In the genomic region with DNA sequence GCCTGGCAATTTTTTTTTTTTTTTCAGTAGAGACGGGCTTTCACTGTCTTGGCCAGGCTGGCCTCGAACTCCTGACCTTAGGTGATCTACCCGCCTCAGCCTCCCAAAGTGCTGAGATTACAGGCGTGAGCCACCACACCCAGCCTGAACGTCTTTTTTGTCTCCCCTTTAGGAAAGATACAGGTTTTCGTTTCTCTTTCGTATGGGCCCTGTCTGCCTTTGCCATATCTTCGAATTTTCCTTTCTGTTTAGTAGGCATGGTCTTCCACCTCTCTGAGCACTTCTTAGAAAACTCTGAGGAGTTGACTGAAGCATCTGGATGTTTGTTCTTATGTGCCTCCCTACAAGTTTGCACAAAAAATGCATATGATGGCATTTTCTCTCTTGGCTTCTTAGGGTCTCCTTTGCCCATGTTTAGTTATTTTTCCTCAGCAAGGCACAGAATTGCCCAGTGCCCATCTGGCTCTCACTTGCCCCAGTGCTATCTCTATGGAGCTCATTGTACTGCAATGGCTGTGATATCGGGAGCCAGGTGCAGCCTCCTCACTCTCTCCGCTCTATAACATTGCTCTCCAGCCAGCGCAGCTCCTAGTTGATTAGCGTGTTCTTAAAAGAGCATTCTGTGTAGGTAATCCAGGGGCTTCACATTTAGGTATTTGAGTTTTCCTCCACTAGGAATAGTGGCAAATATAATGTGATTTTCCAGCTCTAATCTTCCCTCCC, we compare ENCODE assay signal across 1 cellular context.
TF ChIP-seq lines count a peak whose summit lies in the region.

No MANE protein-coding gene starts in this region.

TF ChIP-seq in HepG2, 621 proteins besides CTCF, POLR2A, EP300 and RAD21 (continues in another document):
- TF ChIP-seq TBL1XR1 (IDR thresholded peaks at IDR 0.05; ENCODE audit: borderline replicate concordance, low read length, partially characterized antibody), result no peak
- TF ChIP-seq ZKSCAN5 (CRISPR knock-in tag; IDR thresholded peaks at IDR 0.05), result no peak
- TF ChIP-seq ZNF670 (CRISPR knock-in tag; IDR thresholded peaks at IDR 0.05; ENCODE audit: borderline replicate concordance), result no peak
- TF ChIP-seq, protein P1, sequence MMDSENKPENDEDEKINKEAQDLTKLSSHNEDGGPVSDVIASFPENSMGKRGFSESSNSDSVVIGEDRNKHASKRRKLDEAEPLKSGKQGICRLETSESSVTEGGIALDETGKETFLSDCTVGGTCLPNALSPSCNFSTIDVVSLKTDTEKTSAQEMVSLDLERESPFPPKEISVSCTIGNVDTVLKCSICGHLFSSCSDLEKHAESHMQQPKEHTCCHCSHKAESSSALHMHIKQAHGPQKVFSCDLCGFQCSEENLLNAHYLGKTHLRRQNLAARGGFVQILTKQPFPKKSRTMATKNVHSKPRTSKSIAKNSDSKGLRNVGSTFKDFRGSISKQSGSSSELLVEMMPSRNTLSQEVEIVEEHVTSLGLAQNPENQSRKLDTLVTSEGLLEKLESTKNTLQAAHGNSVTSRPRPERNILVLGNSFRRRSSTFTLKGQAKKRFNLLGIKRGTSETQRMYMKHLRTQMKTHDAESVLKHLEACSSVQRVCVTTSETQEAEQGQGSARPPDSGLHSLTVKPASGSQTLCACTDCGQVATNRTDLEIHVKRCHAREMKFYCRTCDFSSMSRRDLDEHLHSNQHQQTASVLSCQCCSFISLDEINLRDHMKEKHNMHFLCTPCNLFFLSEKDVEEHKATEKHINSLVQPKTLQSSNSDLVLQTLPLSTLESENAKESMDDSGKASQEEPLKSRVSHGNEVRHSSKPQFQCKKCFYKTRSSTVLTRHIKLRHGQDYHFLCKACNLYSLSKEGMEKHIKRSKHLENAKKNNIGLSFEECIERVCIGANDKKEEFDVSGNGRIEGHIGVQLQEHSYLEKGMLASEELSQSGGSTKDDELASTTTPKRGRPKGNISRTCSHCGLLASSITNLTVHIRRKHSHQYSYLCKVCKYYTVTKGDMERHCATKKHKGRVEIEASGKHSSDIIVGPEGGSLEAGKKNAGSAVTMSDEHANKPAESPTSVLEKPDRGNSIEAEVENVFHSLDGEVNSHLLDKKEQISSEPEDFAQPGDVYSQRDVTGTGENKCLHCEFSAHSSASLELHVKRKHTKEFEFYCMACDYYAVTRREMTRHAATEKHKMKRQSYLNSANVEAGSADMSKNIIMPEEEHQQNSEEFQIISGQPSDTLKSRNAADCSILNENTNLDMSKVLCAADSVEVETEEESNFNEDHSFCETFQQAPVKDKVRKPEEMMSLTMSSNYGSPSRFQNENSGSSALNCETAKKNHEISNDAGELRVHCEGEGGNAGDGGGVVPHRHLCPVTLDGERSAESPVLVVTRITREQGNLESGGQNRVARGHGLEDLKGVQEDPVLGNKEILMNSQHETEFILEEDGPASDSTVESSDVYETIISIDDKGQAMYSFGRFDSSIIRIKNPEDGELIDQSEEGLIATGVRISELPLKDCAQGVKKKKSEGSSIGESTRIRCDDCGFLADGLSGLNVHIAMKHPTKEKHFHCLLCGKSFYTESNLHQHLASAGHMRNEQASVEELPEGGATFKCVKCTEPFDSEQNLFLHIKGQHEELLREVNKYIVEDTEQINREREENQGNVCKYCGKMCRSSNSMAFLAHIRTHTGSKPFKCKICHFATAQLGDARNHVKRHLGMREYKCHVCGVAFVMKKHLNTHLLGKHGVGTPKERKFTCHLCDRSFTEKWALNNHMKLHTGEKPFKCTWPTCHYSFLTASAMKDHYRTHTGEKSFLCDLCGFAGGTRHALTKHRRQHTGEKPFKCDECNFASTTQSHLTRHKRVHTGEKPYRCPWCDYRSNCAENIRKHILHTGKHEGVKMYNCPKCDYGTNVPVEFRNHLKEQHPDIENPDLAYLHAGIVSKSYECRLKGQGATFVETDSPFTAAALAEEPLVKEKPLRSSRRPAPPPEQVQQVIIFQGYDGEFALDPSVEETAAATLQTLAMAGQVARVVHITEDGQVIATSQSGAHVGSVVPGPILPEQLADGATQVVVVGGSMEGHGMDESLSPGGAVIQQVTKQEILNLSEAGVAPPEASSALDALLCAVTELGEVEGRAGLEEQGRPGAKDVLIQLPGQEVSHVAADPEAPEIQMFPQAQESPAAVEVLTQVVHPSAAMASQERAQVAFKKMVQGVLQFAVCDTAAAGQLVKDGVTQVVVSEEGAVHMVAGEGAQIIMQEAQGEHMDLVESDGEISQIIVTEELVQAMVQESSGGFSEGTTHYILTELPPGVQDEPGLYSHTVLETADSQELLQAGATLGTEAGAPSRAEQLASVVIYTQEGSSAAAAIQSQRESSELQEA (CRISPR knock-in tag; IDR thresholded peaks at IDR 0.05; ENCODE audit: not compliant biosample characterization), result peak; percentile 16
- TF ChIP-seq PCBP2 (optimal IDR thresholded peaks at IDR 0.05; ENCODE audit: low read depth, low read length, poor library complexity, severe bottlenecking), result no peak
- TF ChIP-seq NPAS2 (CRISPR knock-in tag; IDR thresholded peaks at IDR 0.05; ENCODE audit: borderline replicate concordance), result no peak
- TF ChIP-seq EHMT2 (IDR thresholded peaks at IDR 0.05; ENCODE audit: borderline replicate concordance, low read depth, low read length), result no peak
- no peak for TF ChIP-seq ZMYM4 (CRISPR knock-in tag; IDR thresholded peaks at IDR 0.05)
- TF ChIP-seq RFX1 (IDR thresholded peaks at IDR 0.05), result no peak
- 0 out of 2 replicates have a peak, but pooled peaks have one; percentile 47 for TF ChIP-seq ZSCAN25 (CRISPR knock-in tag; IDR thresholded peaks at IDR 0.05)
- no peak for TF ChIP-seq ZNF562 (CRISPR knock-in tag; IDR thresholded peaks at IDR 0.05; ENCODE audit: borderline replicate concordance)
- no peak for TF ChIP-seq ZNF143 (CRISPR knock-in tag; IDR thresholded peaks at IDR 0.05)
- TF ChIP-seq PHF8 (CRISPR knock-in tag; IDR thresholded peaks at IDR 0.05), result no peak
- no peak for TF ChIP-seq ZNF441 (CRISPR knock-in tag; IDR thresholded peaks at IDR 0.05; ENCODE audit: borderline replicate concordance)
- no peak for TF ChIP-seq MBNL3 (CRISPR knock-in tag; conservative IDR thresholded peaks at IDR 0.05)
- TF ChIP-seq, protein P2, sequence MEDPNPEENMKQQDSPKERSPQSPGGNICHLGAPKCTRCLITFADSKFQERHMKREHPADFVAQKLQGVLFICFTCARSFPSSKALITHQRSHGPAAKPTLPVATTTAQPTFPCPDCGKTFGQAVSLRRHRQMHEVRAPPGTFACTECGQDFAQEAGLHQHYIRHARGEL (CRISPR knock-in tag; IDR thresholded peaks at IDR 0.05), result no peak
- TF ChIP-seq HOXA7 (CRISPR knock-in tag; IDR thresholded peaks at IDR 0.05), result no peak
- no peak for TF ChIP-seq ZNF207 (IDR thresholded peaks at IDR 0.05; ENCODE audit: borderline replicate concordance)
- TF ChIP-seq, protein P3, sequence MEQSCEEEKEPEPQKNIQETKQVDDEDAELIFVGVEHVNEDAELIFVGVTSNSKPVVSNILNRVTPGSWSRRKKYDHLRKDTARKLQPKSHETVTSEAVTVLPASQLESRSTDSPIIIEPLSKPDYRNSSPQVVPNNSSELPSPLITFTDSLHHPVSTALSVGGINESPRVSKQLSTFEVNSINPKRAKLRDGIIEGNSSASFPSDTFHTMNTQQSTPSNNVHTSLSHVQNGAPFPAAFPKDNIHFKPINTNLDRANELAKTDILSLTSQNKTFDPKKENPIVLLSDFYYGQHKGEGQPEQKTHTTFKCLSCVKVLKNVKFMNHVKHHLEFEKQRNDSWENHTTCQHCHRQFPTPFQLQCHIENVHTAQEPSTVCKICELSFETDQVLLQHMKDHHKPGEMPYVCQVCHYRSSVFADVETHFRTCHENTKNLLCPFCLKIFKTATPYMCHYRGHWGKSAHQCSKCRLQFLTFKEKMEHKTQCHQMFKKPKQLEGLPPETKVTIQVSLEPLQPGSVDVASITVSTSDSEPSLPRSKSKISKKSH (CRISPR knock-in tag; IDR thresholded peaks at IDR 0.05; ENCODE audit: borderline replicate concordance), result no peak
- no peak for TF ChIP-seq MTF2 (CRISPR knock-in tag; IDR thresholded peaks at IDR 0.05; ENCODE audit: borderline replicate concordance)
- TF ChIP-seq CENPX (CRISPR knock-in tag; IDR thresholded peaks at IDR 0.05), result no peak
- TF ChIP-seq, protein P4, sequence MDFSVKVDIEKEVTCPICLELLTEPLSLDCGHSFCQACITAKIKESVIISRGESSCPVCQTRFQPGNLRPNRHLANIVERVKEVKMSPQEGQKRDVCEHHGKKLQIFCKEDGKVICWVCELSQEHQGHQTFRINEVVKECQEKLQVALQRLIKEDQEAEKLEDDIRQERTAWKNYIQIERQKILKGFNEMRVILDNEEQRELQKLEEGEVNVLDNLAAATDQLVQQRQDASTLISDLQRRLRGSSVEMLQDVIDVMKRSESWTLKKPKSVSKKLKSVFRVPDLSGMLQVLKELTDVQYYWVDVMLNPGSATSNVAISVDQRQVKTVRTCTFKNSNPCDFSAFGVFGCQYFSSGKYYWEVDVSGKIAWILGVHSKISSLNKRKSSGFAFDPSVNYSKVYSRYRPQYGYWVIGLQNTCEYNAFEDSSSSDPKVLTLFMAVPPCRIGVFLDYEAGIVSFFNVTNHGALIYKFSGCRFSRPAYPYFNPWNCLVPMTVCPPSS (IDR thresholded peaks at IDR 0.05), result no peak
- TF ChIP-seq IRF2 (CRISPR knock-in tag; IDR thresholded peaks at IDR 0.05), result no peak
- TF ChIP-seq, protein P5, sequence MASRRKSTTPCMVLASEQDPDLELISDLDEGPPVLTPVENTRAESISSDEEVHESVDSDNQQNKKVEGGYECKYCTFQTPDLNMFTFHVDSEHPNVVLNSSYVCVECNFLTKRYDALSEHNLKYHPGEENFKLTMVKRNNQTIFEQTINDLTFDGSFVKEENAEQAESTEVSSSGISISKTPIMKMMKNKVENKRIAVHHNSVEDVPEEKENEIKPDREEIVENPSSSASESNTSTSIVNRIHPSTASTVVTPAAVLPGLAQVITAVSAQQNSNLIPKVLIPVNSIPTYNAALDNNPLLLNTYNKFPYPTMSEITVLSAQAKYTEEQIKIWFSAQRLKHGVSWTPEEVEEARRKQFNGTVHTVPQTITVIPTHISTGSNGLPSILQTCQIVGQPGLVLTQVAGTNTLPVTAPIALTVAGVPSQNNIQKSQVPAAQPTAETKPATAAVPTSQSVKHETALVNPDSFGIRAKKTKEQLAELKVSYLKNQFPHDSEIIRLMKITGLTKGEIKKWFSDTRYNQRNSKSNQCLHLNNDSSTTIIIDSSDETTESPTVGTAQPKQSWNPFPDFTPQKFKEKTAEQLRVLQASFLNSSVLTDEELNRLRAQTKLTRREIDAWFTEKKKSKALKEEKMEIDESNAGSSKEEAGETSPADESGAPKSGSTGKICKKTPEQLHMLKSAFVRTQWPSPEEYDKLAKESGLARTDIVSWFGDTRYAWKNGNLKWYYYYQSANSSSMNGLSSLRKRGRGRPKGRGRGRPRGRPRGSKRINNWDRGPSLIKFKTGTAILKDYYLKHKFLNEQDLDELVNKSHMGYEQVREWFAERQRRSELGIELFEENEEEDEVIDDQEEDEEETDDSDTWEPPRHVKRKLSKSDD (CRISPR knock-in tag; IDR thresholded peaks at IDR 0.05; ENCODE audit: low read depth), result no peak
- no peak for TF ChIP-seq AGO1 (IDR thresholded peaks at IDR 0.05; ENCODE audit: low read depth, low read length, poor library complexity, severe bottlenecking)
- no peak for TF ChIP-seq ZNF615 (CRISPR knock-in tag; IDR thresholded peaks at IDR 0.05; ENCODE audit: borderline replicate concordance)
- 0 out of 2 replicates have a peak, but pooled peaks have one; percentile 1 for TF ChIP-seq ELF4 (CRISPR knock-in tag; IDR thresholded peaks at IDR 0.05; ENCODE audit: borderline replicate concordance)
- TF ChIP-seq ZNF263 (CRISPR knock-in tag; IDR thresholded peaks at IDR 0.05), result no peak
- TF ChIP-seq, protein P6, sequence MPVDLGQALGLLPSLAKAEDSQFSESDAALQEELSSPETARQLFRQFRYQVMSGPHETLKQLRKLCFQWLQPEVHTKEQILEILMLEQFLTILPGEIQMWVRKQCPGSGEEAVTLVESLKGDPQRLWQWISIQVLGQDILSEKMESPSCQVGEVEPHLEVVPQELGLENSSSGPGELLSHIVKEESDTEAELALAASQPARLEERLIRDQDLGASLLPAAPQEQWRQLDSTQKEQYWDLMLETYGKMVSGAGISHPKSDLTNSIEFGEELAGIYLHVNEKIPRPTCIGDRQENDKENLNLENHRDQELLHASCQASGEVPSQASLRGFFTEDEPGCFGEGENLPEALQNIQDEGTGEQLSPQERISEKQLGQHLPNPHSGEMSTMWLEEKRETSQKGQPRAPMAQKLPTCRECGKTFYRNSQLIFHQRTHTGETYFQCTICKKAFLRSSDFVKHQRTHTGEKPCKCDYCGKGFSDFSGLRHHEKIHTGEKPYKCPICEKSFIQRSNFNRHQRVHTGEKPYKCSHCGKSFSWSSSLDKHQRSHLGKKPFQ (CRISPR knock-in tag; IDR thresholded peaks at IDR 0.05; ENCODE audit: insufficient replicate concordance), result no peak
- TF ChIP-seq MAFK (conservative IDR thresholded peaks at IDR 0.05 in 1 of 2, IDR thresholded peaks at IDR 0.05 in 1 of 2; ENCODE audit: low read length in 2 of 2), result peak; percentile 69 to 71
- TF ChIP-seq ZNF772 (CRISPR knock-in tag; IDR thresholded peaks at IDR 0.05), result no peak
- TF ChIP-seq CREM (IDR thresholded peaks at IDR 0.05), result no peak
- TF ChIP-seq CREM (CRISPR knock-in tag; IDR thresholded peaks at IDR 0.05), result no peak
- TF ChIP-seq ZNF337 (CRISPR knock-in tag; IDR thresholded peaks at IDR 0.05; ENCODE audit: borderline replicate concordance, low read depth), result 0 out of 2 replicates have a peak, but pooled peaks have one; percentile 0
- TF ChIP-seq CREB1 (IDR thresholded peaks at IDR 0.05), result no peak
- TF ChIP-seq CREB1 (CRISPR knock-in tag; IDR thresholded peaks at IDR 0.05), result no peak
- no peak for TF ChIP-seq ZNF296 (CRISPR knock-in tag; conservative IDR thresholded peaks at IDR 0.05)
- peak; percentile 59; the same call in 1 of the 2 replicates for TF ChIP-seq ZBTB38 (CRISPR knock-in tag; IDR thresholded peaks at IDR 0.05)
- TF ChIP-seq, protein P7, sequence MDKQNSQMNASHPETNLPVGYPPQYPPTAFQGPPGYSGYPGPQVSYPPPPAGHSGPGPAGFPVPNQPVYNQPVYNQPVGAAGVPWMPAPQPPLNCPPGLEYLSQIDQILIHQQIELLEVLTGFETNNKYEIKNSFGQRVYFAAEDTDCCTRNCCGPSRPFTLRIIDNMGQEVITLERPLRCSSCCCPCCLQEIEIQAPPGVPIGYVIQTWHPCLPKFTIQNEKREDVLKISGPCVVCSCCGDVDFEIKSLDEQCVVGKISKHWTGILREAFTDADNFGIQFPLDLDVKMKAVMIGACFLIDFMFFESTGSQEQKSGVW (CRISPR knock-in tag; IDR thresholded peaks at IDR 0.05; ENCODE audit: borderline replicate concordance), result no peak
- no peak for TF ChIP-seq KDM4B (CRISPR knock-in tag; IDR thresholded peaks at IDR 0.05)
- no peak for TF ChIP-seq ZFP36L1 (CRISPR knock-in tag; IDR thresholded peaks at IDR 0.05)
- TF ChIP-seq SNRNP70 (IDR thresholded peaks at IDR 0.05; ENCODE audit: low read depth, low read length), result no peak
- TF ChIP-seq, protein P8, sequence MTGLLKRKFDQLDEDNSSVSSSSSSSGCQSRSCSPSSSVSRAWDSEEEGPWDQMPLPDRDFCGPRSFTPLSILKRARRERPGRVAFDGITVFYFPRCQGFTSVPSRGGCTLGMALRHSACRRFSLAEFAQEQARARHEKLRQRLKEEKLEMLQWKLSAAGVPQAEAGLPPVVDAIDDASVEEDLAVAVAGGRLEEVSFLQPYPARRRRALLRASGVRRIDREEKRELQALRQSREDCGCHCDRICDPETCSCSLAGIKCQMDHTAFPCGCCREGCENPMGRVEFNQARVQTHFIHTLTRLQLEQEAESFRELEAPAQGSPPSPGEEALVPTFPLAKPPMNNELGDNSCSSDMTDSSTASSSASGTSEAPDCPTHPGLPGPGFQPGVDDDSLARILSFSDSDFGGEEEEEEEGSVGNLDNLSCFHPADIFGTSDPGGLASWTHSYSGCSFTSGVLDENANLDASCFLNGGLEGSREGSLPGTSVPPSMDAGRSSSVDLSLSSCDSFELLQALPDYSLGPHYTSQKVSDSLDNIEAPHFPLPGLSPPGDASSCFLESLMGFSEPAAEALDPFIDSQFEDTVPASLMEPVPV (CRISPR knock-in tag; IDR thresholded peaks at IDR 0.05), result peak; percentile 8; the same call in 1 of the 2 replicates
- TF ChIP-seq ZNF530 (CRISPR knock-in tag; IDR thresholded peaks at IDR 0.05; ENCODE audit: low read depth), result no peak
